In genomic region chr10:88209231-88209630, GRCh38 we compare ENCODE assay signal across 17 cellular contexts.
DNase-seq lines count a peak whose midpoint lies in the region; ATAC-seq, FAIRE-seq and TF ChIP-seq lines count a peak whose summit lies in the region.
"Had no signal": no experiment of that assay in that cellular context is flagged by ENCODE, and none has a peak within 500 bp of the region (broad histone marks: within the 10 kb centered on the region; RNA-seq: fewer than 3 reads in every experiment).

No MANE protein-coding gene starts in this region.

- in situ Hi-C loops in G401 (cut with HindIII; ENCODE audit: low sequenced_read_pairs) = no loop called here

- no peaks in the 10 kb centered on the region for H3K27me3 ChIP-seq in psoas muscle (ENCODE audit: insufficient read depth in 3 of 3, low read length in 2 of 3)
- no peaks in the 10 kb centered on the region for H3K27me3 ChIP-seq in vagina

- WGBS in psoas muscle, 3 donors = 40 to 56% (median 48%) methylated on average over 4 of the region's 4 CpGs

- peak; percentile 43 to 81 (median 62) for ATAC-seq in psoas muscle
- ATAC-seq in HG02678 (IDR thresholded peaks at IDR 0.05; ENCODE audit: unreplicated experiment) = no peak
- ATAC-seq: HCT116 had no signal

- intact Hi-C loops in psoas muscle (cut with DNase I) = no loop called here
- intact Hi-C loops in vagina (cut with DNase I) = no loop called here

- DNase-seq in GM19239 (ENCODE audit: insufficient read length, low spot score) (no peak), psoas muscle (no peak), vagina (ENCODE audit: extremely low spot score in 2 of 2) (no peak), G401 (ENCODE audit: low spot score) (no peak)
- no peak for DNase-seq in activated CD8-positive, alpha-beta memory T cell treated with anti-CD3 and anti-CD28 coated beads for 24 hours
- DNase-seq: C1 segment of cervical spinal cord; Caco-2; CD4-positive, alpha-beta memory T cell; DMS153; DND-41; GDM1; H7 had no signal

- H3K27ac ChIP-seq in psoas muscle (no peak overlapping the region), vagina (peak overlapping the region; percentile 56)

- H3K4me1 ChIP-seq in psoas muscle (no peaks in the 10 kb centered on the region), vagina (peaks cover 45% of the 10 kb centered on the region)
- H3K4me1 ChIP-seq: Caco-2 had no signal

- H3K4me3 ChIP-seq in psoas muscle (no peak overlapping the region), vagina (no peak overlapping the region)

- TF ChIP-seq CTCF in psoas muscle (IDR thresholded peaks at IDR 0.05) (no peak), vagina (IDR thresholded peaks at IDR 0.05) (no peak)

- no peaks in the 10 kb centered on the region for H3K36me3 ChIP-seq in psoas muscle (ENCODE audit: insufficient read depth in 1 of 2, low read depth in 1 of 2)
- no peaks in the 10 kb centered on the region for H3K36me3 ChIP-seq in vagina

- H3K9me3 ChIP-seq in psoas muscle = no peaks in the 10 kb centered on the region
- no peaks in the 10 kb centered on the region for H3K9me3 ChIP-seq in vagina
- H3K9me3 ChIP-seq: Caco-2 had no signal

- peak; percentile 4 for FAIRE-seq in GM19239 (lab: Jason Lieb, UNC)
- FAIRE-seq: GM12891, GM18507, H1 had no signal

- no peak for TF ChIP-seq POLR2A in vagina (IDR thresholded peaks at IDR 0.05)
